22 cellular contexts compared by ENCODE assay signal in genomic region chr2:199966405-199966804, GRCh38.
"Had no signal": no experiment of that assay in that cellular context is flagged by ENCODE, and none has a peak within 500 bp of the region (broad histone marks: within the 10 kb centered on the region; RNA-seq: fewer than 3 reads in every experiment).

No MANE protein-coding gene starts in this region.

- DNase-seq: Karpas-422, KG1, MG63, NCI-H1092 treated with DMSO at 0.1 percent for 48 hours, NCI-H1436, NCI-H187, NCI-H2029, NCI-H2081 treated with DMSO at 0.1 percent for 48 hours, NCI-H2171, NCI-H226, NCI-H446, NCI-H510A, NCI-H524 treated with DMSO at 0.1 percent for 48 hours, NCI-H69, NCI-H774, Right ventricle myocardium superior, RPMI8226, SIG-M5 had no signal

- H3K27me3 ChIP-seq: MG63, SJSA1 had no signal

- H3K4me3 ChIP-seq: MG63, SJSA1, SK-N-MC had no signal

- FAIRE-seq: HTR-8/SVneo, RCC 7860 had no signal
